9 cellular contexts compared by ENCODE assay signal in the genomic region with DNA sequence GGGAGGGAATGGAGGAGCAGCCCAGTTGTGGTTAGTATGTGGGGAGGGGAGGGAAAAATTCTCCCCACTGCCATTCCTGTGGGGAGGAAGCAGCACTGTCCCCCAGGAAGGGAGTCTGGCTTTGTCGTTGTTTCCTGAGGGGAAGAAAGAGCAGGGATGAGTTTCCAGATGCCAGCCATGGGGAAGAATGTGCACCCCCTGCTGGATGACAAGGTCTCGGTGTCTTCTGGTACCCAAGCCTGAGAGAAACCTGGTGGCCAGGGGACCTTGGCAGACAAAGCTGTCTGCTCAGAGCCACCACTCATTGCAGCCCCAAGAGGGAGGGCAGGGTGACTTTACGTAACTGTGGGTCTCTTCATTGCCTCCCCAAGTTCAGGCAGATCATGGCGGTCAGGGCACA.
DNase-seq lines count a peak whose midpoint lies in the region; ATAC-seq and TF ChIP-seq lines count a peak whose summit lies in the region.
"Had no signal": no experiment of that assay in that cellular context is flagged by ENCODE, and none has a peak within 500 bp of the region (broad histone marks: within the 10 kb centered on the region; RNA-seq: fewer than 3 reads in every experiment).

No MANE protein-coding gene starts in this region.

- H3K27me3 Mint-ChIP-seq in osteocyte (ENCODE audit: unreplicated experiment): peaks cover 6% of the 10 kb centered on the region

- ATAC-seq in GM21717 (IDR thresholded peaks at IDR 0.05; ENCODE audit: unreplicated experiment): no peak

- DNase-seq in NCI-H510A treated with DMSO at 0.1 percent for 48 hours (lab: John Stamatoyannopoulos, UW): peak; percentile 1
- DNase-seq in NCI-H510A (lab: John Stamatoyannopoulos, UW): no peak
- DNase-seq in NCI-H1092 (lab: John Stamatoyannopoulos, UW): peak; percentile 21
- DNase-seq in epithelial cell of esophagus (ENCODE audit: low read depth): peak; percentile 17
- no peak for DNase-seq in osteocyte (ENCODE audit: extremely low spot score, unreplicated experiment)
- no peak for DNase-seq in midbrain (lab: John Stamatoyannopoulos, UW)
- DNase-seq in NK-92 (lab: John Stamatoyannopoulos, UW; ENCODE audit: unreplicated experiment): no peak

- H3K4me3 Mint-ChIP-seq in osteocyte (ENCODE audit: unreplicated experiment): no peak overlapping the region

- peak; percentile 22 for TF ChIP-seq CTCF in epithelial cell of esophagus (IDR thresholded peaks at IDR 0.05; ENCODE audit: insufficient read depth, low read depth, low read length, missing control alignments)
- peak; percentile 43 for TF ChIP-seq CTCF in osteocyte (IDR thresholded peaks at IDR 0.05)

- no peaks in the 10 kb centered on the region for H3K36me3 Mint-ChIP-seq in osteocyte (ENCODE audit: unreplicated experiment)

- no peak overlapping the region for H3K27ac Mint-ChIP-seq in osteocyte (ENCODE audit: unreplicated experiment)

- no peak overlapping the region for H3K4me3 ChIP-seq in epithelial cell of esophagus (ENCODE audit: low read length)
- H3K4me3 ChIP-seq: BLaER1 treated with 17β-estradiol and CSF1 and Interleukin-3, amounts not matched to agents 10 nM and 100 nM had no signal

- H3K4me1 Mint-ChIP-seq in osteocyte (ENCODE audit: unreplicated experiment): no peaks in the 10 kb centered on the region

- peaks cover 3% of the 10 kb centered on the region for H3K9me3 Mint-ChIP-seq in osteocyte (ENCODE audit: unreplicated experiment)

Comparison
In these comparisons a context has a peak if more than half of its experiments do, and no peak if none do; other contexts are left out.
1. DNase-seq: peak in NCI-H510A treated with DMSO at 0.1 percent for 48 hours (single experiment), NCI-H1092 (single experiment) and epithelial cell of esophagus (single experiment); none in NCI-H510A (single experiment), osteocyte (single experiment), midbrain (single experiment) and NK-92 (single experiment).